ENCODE assay signal across 8 cellular contexts in genomic region chr9:7570107-7570720, GRCh38.
DNase-seq lines count a peak whose midpoint lies in the region; ATAC-seq and TF ChIP-seq lines count a peak whose summit lies in the region.

No MANE protein-coding gene starts in this region.

- H3K27me3 ChIP-seq in BJ (ENCODE audit: control insufficient read depth, insufficient read depth, low read length) (no peaks in the 10 kb centered on the region), neural progenitor cell (no peaks in the 10 kb centered on the region)

- H3K9me3 Mint-ChIP-seq in activated CD8-positive, alpha-beta T cell treated with anti-CD3 and anti-CD28 coated beads, Interleukin-2, amount 10 ng/mL, durations not matched to agents 7 days and 5 days (ENCODE audit: insufficient read depth) = no peaks in the 10 kb centered on the region
- no peaks in the 10 kb centered on the region for H3K9me3 Mint-ChIP-seq in neural progenitor cell

- no peak overlapping the region for H3K4me3 Mint-ChIP-seq in activated CD8-positive, alpha-beta T cell treated with anti-CD3 and anti-CD28 coated beads, Interleukin-2, amount 10 ng/mL, durations not matched to agents 7 days and 5 days
- H3K4me3 Mint-ChIP-seq in neural progenitor cell = no peak overlapping the region

- no peaks in the 10 kb centered on the region for H3K36me3 ChIP-seq in BJ (ENCODE audit: control insufficient read depth, insufficient read depth, low read length)
- H3K36me3 ChIP-seq in neural progenitor cell = no peaks in the 10 kb centered on the region

- H3K36me3 Mint-ChIP-seq in activated CD8-positive, alpha-beta T cell treated with anti-CD3 and anti-CD28 coated beads, Interleukin-2, amount 10 ng/mL, durations not matched to agents 7 days and 5 days (ENCODE audit: low read depth) = no peaks in the 10 kb centered on the region
- no peaks in the 10 kb centered on the region for H3K36me3 Mint-ChIP-seq in neural progenitor cell

- POLR2A ChIA-PET in BJ (lab: Charles Lee) = no interaction called here
- POLR2A ChIA-PET in activated CD8-positive, alpha-beta T cell treated with anti-CD3 and anti-CD28 coated beads, Interleukin-2, amount 10 ng/mL, durations not matched to agents 7 days and 5 days (lab: Charles Lee) = no interaction called here

- H3K4me2 ChIP-seq in neural progenitor cell = no peak overlapping the region

- H3K9me3 ChIP-seq in neural progenitor cell (ENCODE audit: low read depth) = no peaks in the 10 kb centered on the region

- no peak overlapping the region for H2AFZ ChIP-seq in neural progenitor cell (replicated peaks)

- H3K4me1 ChIP-seq in neural progenitor cell = no peaks in the 10 kb centered on the region

- H3F3A ChIP-seq in neural progenitor cell (ENCODE audit: low read depth) = no peaks in the 10 kb centered on the region

- ATAC-seq in GM18861 (IDR thresholded peaks at IDR 0.05; ENCODE audit: unreplicated experiment) = peak; percentile 90
- ATAC-seq in HG03135 (IDR thresholded peaks at IDR 0.05; ENCODE audit: unreplicated experiment) = peak; percentile 82
- peak; percentile 67 for ATAC-seq in activated CD8-positive, alpha-beta T cell treated with anti-CD3 and anti-CD28 coated beads, Interleukin-2, amount 10 ng/mL, durations not matched to agents 7 days and 5 days

- no peak overlapping the region for H3K4me3 ChIP-seq in BJ (ENCODE audit: low read depth, low read length)
- H3K4me3 ChIP-seq in epithelial cell of esophagus (ENCODE audit: low read length) = no peak overlapping the region
- no peak overlapping the region for H3K4me3 ChIP-seq in neural progenitor cell

- no peak overlapping the region for H3K27ac Mint-ChIP-seq in activated CD8-positive, alpha-beta T cell treated with anti-CD3 and anti-CD28 coated beads, Interleukin-2, amount 10 ng/mL, durations not matched to agents 7 days and 5 days
- H3K27ac Mint-ChIP-seq in neural progenitor cell = no peak overlapping the region

- no peaks in the 10 kb centered on the region for H3K4me1 Mint-ChIP-seq in activated CD8-positive, alpha-beta T cell treated with anti-CD3 and anti-CD28 coated beads, Interleukin-2, amount 10 ng/mL, durations not matched to agents 7 days and 5 days (ENCODE audit: low read depth)
- H3K4me1 Mint-ChIP-seq in neural progenitor cell = no peaks in the 10 kb centered on the region

- H4K20me1 ChIP-seq in neural progenitor cell (ENCODE audit: low read depth) = no peaks in the 10 kb centered on the region

- TF ChIP-seq CTCF in BJ (IDR thresholded peaks at IDR 0.05; ENCODE audit: insufficient read depth, low read depth, low read length) (peak; percentile 80), epithelial cell of esophagus (IDR thresholded peaks at IDR 0.05; ENCODE audit: insufficient read depth, low read depth, low read length, missing control alignments) (peak; percentile 97), neural progenitor cell (IDR thresholded peaks at IDR 0.05) (peak; percentile 97)

- H3K27ac ChIP-seq in neural progenitor cell (no peak overlapping the region), substantia nigra (ENCODE audit: low read depth, low read length, poor library complexity, severe bottlenecking) (no peak overlapping the region)

- H3K27me3 Mint-ChIP-seq in activated CD8-positive, alpha-beta T cell treated with anti-CD3 and anti-CD28 coated beads, Interleukin-2, amount 10 ng/mL, durations not matched to agents 7 days and 5 days (ENCODE audit: low read depth) = peaks cover 12% of the 10 kb centered on the region
- no peaks in the 10 kb centered on the region for H3K27me3 Mint-ChIP-seq in neural progenitor cell (ENCODE audit: insufficient read depth, low read depth)

- H3K9ac ChIP-seq in neural progenitor cell = no peak overlapping the region

- H3K79me2 ChIP-seq in neural progenitor cell (ENCODE audit: low read depth) = no peaks in the 10 kb centered on the region

- CTCF ChIA-PET in BJ (lab: Yijun Ruan, JAX) = interaction anchor here (0.6 to 2.4 kb wide), 8 partner anchors 10 to 524 kb away, joined by 3 to 8 read pairs (median 4); no protein-coding TSS in a partner anchor
- CTCF ChIA-PET in activated CD8-positive, alpha-beta T cell treated with anti-CD3 and anti-CD28 coated beads, Interleukin-2, amount 10 ng/mL, durations not matched to agents 7 days and 5 days (lab: Charles Lee) = interaction anchor here (0.7 to 2.5 kb wide), 8 partner anchors 12 to 96 kb away, joined by 3 to 22 read pairs (median 4); no protein-coding TSS in a partner anchor

- DNase-seq in BJ (ENCODE audit: low read depth) (no peak), NCI-H446 (lab: John Stamatoyannopoulos, UW) (peak; percentile 77 to 88), epithelial cell of esophagus (ENCODE audit: low read depth) (peak; percentile 70), neural progenitor cell (ENCODE audit: low spot score) (peak; percentile 74), substantia nigra (lab: John Stamatoyannopoulos, UW) (peak in 28 of 49 donors; percentile 2 to 50 (median 18))
- DNase-seq in activated CD8-positive, alpha-beta T cell treated with anti-CD3 and anti-CD28 coated beads, Interleukin-2, amount 10 ng/mL, durations not matched to agents 7 days and 5 days = peak; percentile 78
